In the genomic region with DNA sequence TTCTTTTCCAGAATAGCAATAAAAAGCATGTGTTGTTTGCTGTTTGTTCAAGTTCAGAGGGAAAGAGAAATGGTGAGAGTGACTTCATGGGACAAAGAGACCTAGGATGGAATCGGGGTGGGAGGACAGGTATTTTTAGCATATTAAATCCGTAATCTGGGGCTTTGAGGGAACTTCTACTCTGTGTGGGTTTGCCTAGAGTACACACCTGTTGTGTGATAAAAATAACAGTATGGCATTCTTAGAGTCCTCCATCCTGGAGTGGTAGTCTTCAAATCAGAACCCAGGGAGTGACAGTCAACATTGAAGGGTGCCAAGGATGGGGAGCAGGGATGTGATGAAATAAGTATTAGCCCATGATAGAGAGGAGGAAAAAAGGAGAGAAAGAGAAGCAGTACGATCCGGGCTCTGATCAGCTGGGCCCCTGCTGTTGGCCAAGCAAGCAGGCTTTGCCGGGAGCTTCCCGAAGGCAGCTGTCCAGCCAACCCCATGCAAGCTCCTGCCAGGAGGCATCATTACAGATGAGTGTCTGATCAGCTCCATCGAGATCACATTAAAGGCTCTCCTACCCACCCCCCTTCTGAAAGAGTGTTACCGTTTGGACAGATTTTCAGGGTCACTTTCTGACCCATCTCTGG, we compare ENCODE assay signal across 14 cellular contexts.
"Had no signal": no experiment of that assay in that cellular context is flagged by ENCODE, and none has a peak within 500 bp of the region (broad histone marks: within the 10 kb centered on the region; RNA-seq: fewer than 3 reads in every experiment).

No MANE protein-coding gene starts in this region.

- H3K9me3 Mint-ChIP-seq: activated naive CD4-positive, alpha-beta T cell treated with anti-CD3 and anti-CD28 coated beads, Interleukin-2, amount 50 U/mL, for 24 hours; dendritic cell treated with granulocyte-macrophage colony-stimulating factor and Interleukin-4, amounts not matched to agents 40 ng/mL and 50 ng/mL, for 4 days; natural killer cell treated with Interleukin-12 subunit alpha and Interleukin-12 subunit beta and Interleukin-15 and Interleukin-18, amount 100 ng/mL, for 72 hours; T-helper 2 cell treated with Interferon-gamma antibody and Interleukin-4, amounts not matched to agents 5 μg/mL and 100 μg/mL, for 36 hours had no signal

- DNase-seq: activated CD4-positive, alpha-beta T cell treated with anti-CD3 and anti-CD28 coated beads, Interleukin-2, amount 50 U/mL, for 48 hours; activated gamma-delta T cell; adrenal gland; effector memory CD4-positive, alpha-beta T cell; esophagus squamous epithelium; lower lobe of right lung; stimulated activated CD4-positive, alpha-beta T cell treated with anti-CD3 and anti-CD28 coated beads, Interleukin-2, amount 100 ng/mL, for 24 hours; stimulated activated naive CD8-positive, alpha-beta T cell treated with anti-CD3 and anti-CD28 coated beads, Interleukin-15, Interleukin-2, amounts not matched to agents 100 U/mL and 50 U/mL, for 24 hours; transverse colon; uterus had no signal

- H3K27ac Mint-ChIP-seq: activated naive CD4-positive, alpha-beta T cell treated with anti-CD3 and anti-CD28 coated beads, Interleukin-2, amount 50 U/mL, for 24 hours; dendritic cell treated with granulocyte-macrophage colony-stimulating factor and Interleukin-4, amounts not matched to agents 40 ng/mL and 50 ng/mL, for 4 days; natural killer cell treated with Interleukin-12 subunit alpha and Interleukin-12 subunit beta and Interleukin-15 and Interleukin-18, amount 100 ng/mL, for 72 hours; T-helper 2 cell treated with Interferon-gamma antibody and Interleukin-4, amounts not matched to agents 5 μg/mL and 100 μg/mL, for 36 hours had no signal

- H3K36me3 Mint-ChIP-seq: activated naive CD4-positive, alpha-beta T cell treated with anti-CD3 and anti-CD28 coated beads, Interleukin-2, amount 50 U/mL, for 24 hours; natural killer cell treated with Interleukin-12 subunit alpha and Interleukin-12 subunit beta and Interleukin-15 and Interleukin-18, amount 100 ng/mL, for 72 hours had no signal

- H3K27me3 ChIP-seq: adrenal gland, transverse colon, uterus had no signal

- H3K9me3 ChIP-seq: adrenal gland, esophagus squamous epithelium, lower lobe of right lung, transverse colon, uterus had no signal

- ATAC-seq: lower lobe of right lung; natural killer cell treated with Interleukin-12 subunit alpha and Interleukin-12 subunit beta and Interleukin-15 and Interleukin-18, amount 100 ng/mL, for 72 hours; stimulated activated naive CD8-positive, alpha-beta T cell treated with anti-CD3 and anti-CD28 coated beads, Interleukin-15, Interleukin-2, amounts not matched to agents 100 U/mL and 50 U/mL, for 24 hours had no signal

- H3K4me1 ChIP-seq: adrenal gland, esophagus squamous epithelium, lower lobe of right lung, transverse colon, uterus had no signal

- H3K4me1 Mint-ChIP-seq: activated naive CD4-positive, alpha-beta T cell treated with anti-CD3 and anti-CD28 coated beads, Interleukin-2, amount 50 U/mL, for 24 hours had no signal

- H3K4me3 Mint-ChIP-seq: activated naive CD4-positive, alpha-beta T cell treated with anti-CD3 and anti-CD28 coated beads, Interleukin-2, amount 50 U/mL, for 24 hours; dendritic cell treated with granulocyte-macrophage colony-stimulating factor and Interleukin-4, amounts not matched to agents 40 ng/mL and 50 ng/mL, for 4 days; natural killer cell treated with Interleukin-12 subunit alpha and Interleukin-12 subunit beta and Interleukin-15 and Interleukin-18, amount 100 ng/mL, for 72 hours; T-helper 2 cell treated with Interferon-gamma antibody and Interleukin-4, amounts not matched to agents 5 μg/mL and 100 μg/mL, for 36 hours had no signal

- H3K4me3 ChIP-seq: adrenal gland, esophagus squamous epithelium, lower lobe of right lung, transverse colon, uterus had no signal

- H3K27ac ChIP-seq: adrenal gland, esophagus squamous epithelium, lower lobe of right lung, transverse colon, uterus had no signal

- H3K36me3 ChIP-seq: adrenal gland, esophagus squamous epithelium, lower lobe of right lung, transverse colon, uterus had no signal
